Comparison of ENCODE assay signal across 33 cellular contexts in genomic region chr17:81280571-81280970, GRCh38.
"Had no signal": no experiment of that assay in that cellular context is flagged by ENCODE, and none has a peak within 500 bp of the region (broad histone marks: within the 10 kb centered on the region; RNA-seq: fewer than 3 reads in every experiment).

No MANE protein-coding gene starts in this region.

- H3K36me3 ChIP-seq: breast epithelium had no signal

- H3K4me3 Mint-ChIP-seq: activated CD4-positive, alpha-beta memory T cell treated with anti-CD3 and anti-CD28 coated beads, Interleukin-2, amount 10 ng/mL, durations not matched to agents 7 days and 5 days; activated naive CD4-positive, alpha-beta T cell treated with anti-CD3 and anti-CD28 coated beads, Interleukin-2, amount 50 U/mL, for 24 hours; activated naive CD8-positive, alpha-beta T cell treated with anti-CD3 and anti-CD28 coated beads, Interleukin-2, amount 10 ng/mL, durations not matched to agents 7 days and 5 days; activated T-cell treated with anti-CD3 and anti-CD28 coated beads, Interleukin-2, amount 50 U/mL, for 72 hours; activated T-helper 17 cell treated with anti-CD3 and anti-CD28 coated beads, Interleukin-2, amount 50 U/mL, for 72 hours; T-cell; T-helper 17 cell had no signal

- H3K27me3 Mint-ChIP-seq: activated CD4-positive, alpha-beta memory T cell treated with anti-CD3 and anti-CD28 coated beads, Interleukin-2, amount 10 ng/mL, durations not matched to agents 7 days and 5 days; activated naive CD4-positive, alpha-beta T cell treated with anti-CD3 and anti-CD28 coated beads, Interleukin-2, amount 50 U/mL, for 24 hours; activated naive CD8-positive, alpha-beta T cell treated with anti-CD3 and anti-CD28 coated beads, Interleukin-2, amount 10 ng/mL, durations not matched to agents 7 days and 5 days; activated T-helper 17 cell treated with anti-CD3 and anti-CD28 coated beads, Interleukin-2, amount 50 U/mL, for 72 hours; T-cell; T-helper 17 cell had no signal

- H3K9me3 Mint-ChIP-seq: activated CD4-positive, alpha-beta memory T cell treated with anti-CD3 and anti-CD28 coated beads, Interleukin-2, amount 10 ng/mL, durations not matched to agents 7 days and 5 days; activated naive CD4-positive, alpha-beta T cell treated with anti-CD3 and anti-CD28 coated beads, Interleukin-2, amount 50 U/mL, for 24 hours; activated naive CD8-positive, alpha-beta T cell treated with anti-CD3 and anti-CD28 coated beads, Interleukin-2, amount 10 ng/mL, durations not matched to agents 7 days and 5 days; activated T-cell treated with anti-CD3 and anti-CD28 coated beads, Interleukin-2, amount 50 U/mL, for 72 hours; activated T-helper 17 cell treated with anti-CD3 and anti-CD28 coated beads, Interleukin-2, amount 50 U/mL, for 72 hours; T-cell had no signal

- H3K27ac Mint-ChIP-seq: activated CD4-positive, alpha-beta memory T cell treated with anti-CD3 and anti-CD28 coated beads, Interleukin-2, amount 10 ng/mL, durations not matched to agents 7 days and 5 days; activated naive CD4-positive, alpha-beta T cell treated with anti-CD3 and anti-CD28 coated beads, Interleukin-2, amount 50 U/mL, for 24 hours; activated naive CD8-positive, alpha-beta T cell treated with anti-CD3 and anti-CD28 coated beads, Interleukin-2, amount 10 ng/mL, durations not matched to agents 7 days and 5 days; activated T-cell treated with anti-CD3 and anti-CD28 coated beads, Interleukin-2, amount 50 U/mL, for 72 hours; activated T-helper 17 cell treated with anti-CD3 and anti-CD28 coated beads, Interleukin-2, amount 50 U/mL, for 72 hours; T-cell; T-helper 17 cell had no signal

- H3K9me3 ChIP-seq: ascending aorta, breast epithelium, MG63 had no signal

- H3K4me3 ChIP-seq: ascending aorta, breast epithelium, MG63 had no signal

- DNase-seq: activated CD4-positive, alpha-beta memory T cell treated with anti-CD3 and anti-CD28 coated beads, Interleukin-2, amount 10 ng/mL, durations not matched to agents 7 days and 5 days; activated CD4-positive, alpha-beta T cell treated with anti-CD3 and anti-CD28 coated beads for 1 hour; activated CD4-positive, alpha-beta T cell treated with anti-CD3 and anti-CD28 coated beads for 48 hours; activated CD4-positive, CD25-positive, alpha-beta regulatory T cell; activated CD8-positive, alpha-beta memory T cell treated with anti-CD3 and anti-CD28 coated beads for 24 hours; activated effector memory CD4-positive, alpha-beta T cell treated with anti-CD3 and anti-CD28 coated beads, Interleukin-2, amount 50 U/mL, for 16 hours; activated naive CD4-positive, alpha-beta T cell treated with Interleukin-2 at 50 U/mL for 16 hours; activated naive CD8-positive, alpha-beta T cell treated with anti-CD3 and anti-CD28 coated beads, Interleukin-2, amount 10 ng/mL, durations not matched to agents 7 days and 5 days; activated T-cell treated with anti-CD3 and anti-CD28 coated beads, Interleukin-2, amount 50 U/mL, for 1 hour; activated T-cell treated with anti-CD3 and anti-CD28 coated beads, Interleukin-2, amount 50 U/mL, for 72 hours; amygdala; Kasumi-1; KG1; MG63; NCI-H1048; NCI-H1105 treated with DMSO at 0.1 percent for 48 hours; NCI-H1436; NCI-H1694; NCI-H1930; NCI-H2081 treated with DMSO at 0.1 percent for 48 hours; NCI-H345; NCI-H524 treated with DMSO at 0.1 percent for 48 hours; SIG-M5; T-cell; T-helper 17 cell; T-helper 9 cell had no signal

- H3K27ac ChIP-seq: ascending aorta, breast epithelium, VCaP had no signal

- ATAC-seq: activated T-cell treated with anti-CD3 and anti-CD28 coated beads, Interleukin-2, amount 50 U/mL, for 72 hours; activated T-helper 17 cell treated with anti-CD3 and anti-CD28 coated beads, Interleukin-2, amount 50 U/mL, for 72 hours; Panc1; SK-N-SH treated with all-trans-retinoic acid at 6 μM for 48 hours; T-cell; T-helper 17 cell had no signal

- H3K4me1 ChIP-seq: ascending aorta, breast epithelium had no signal

- H3K27me3 ChIP-seq: ascending aorta, breast epithelium, MG63 had no signal
